9 cellular contexts compared by ENCODE assay signal in genomic region chr9:34651286-34651685, GRCh38. TPM values are rescaled to one million over a fixed set of nuclear protein-coding genes. Genes with fewer than 3 reads are reported as not detected.
DNase-seq lines count a peak whose midpoint lies in the region; ATAC-seq and TF ChIP-seq lines count a peak whose summit lies in the region.
"Had no signal": no experiment of that assay in that cellular context is flagged by ENCODE, and none has a peak within 500 bp of the region (broad histone marks: within the 10 kb centered on the region; RNA-seq: fewer than 3 reads in every experiment).

No MANE protein-coding gene starts in this region.

- DNase-seq in heart right ventricle = no peak
- no peak for DNase-seq in left ventricle myocardium superior
- DNase-seq in epithelial cell of prostate (ENCODE audit: low read depth, low spot score) = no peak
- no peak for DNase-seq in vagina (ENCODE audit: extremely low spot score in 2 of 2)
- DNase-seq in GM10248 (ENCODE audit: extremely low spot score) = no peak
- no peak for DNase-seq in activated CD8-positive, alpha-beta memory T cell treated with anti-CD3 and anti-CD28 coated beads, Interleukin-2, amount 50 U/mL, for 4 hours

- peaks cover 18 to 76% (median 63%) of the 10 kb centered on the region in 9 donors for H3K4me1 ChIP-seq in heart right ventricle
- H3K4me1 ChIP-seq in muscle layer of duodenum (ENCODE audit: control insufficient read depth in 1 of 2, insufficient read depth in 2 of 2, low read length in 2 of 2) = peaks cover 29 to 71% of the 10 kb centered on the region in 2 donors
- H3K4me1 ChIP-seq in vagina = peaks cover 71% of the 10 kb centered on the region

- TF ChIP-seq POLR2A in vagina (IDR thresholded peaks at IDR 0.05) = no peak

- H3K27ac ChIP-seq in heart right ventricle = peak overlapping the region; percentile 18 to 93 (median 82)
- peak overlapping the region; percentile 55 for H3K27ac ChIP-seq in epithelial cell of prostate
- H3K27ac ChIP-seq in muscle layer of duodenum (ENCODE audit: low read length) = peak overlapping the region; percentile 70
- H3K27ac ChIP-seq in vagina = peak overlapping the region; percentile 87
- H3K27ac ChIP-seq: HL-60 had no signal

- 29 to 32% methylated on average over 4 of the region's 4 CpGs for WGBS in heart right ventricle, 2 donors

- intact Hi-C loops in heart right ventricle (cut with DNase I) (no loop called here), left ventricle myocardium superior (cut with micrococcal nuclease) (no loop called here), vagina (cut with DNase I) (no loop called here)

- peaks cover 0 to 31% (median 13%) of the 10 kb centered on the region in 9 donors for H3K36me3 ChIP-seq in heart right ventricle
- peaks cover 15% of the 10 kb centered on the region in 2 donors for H3K36me3 ChIP-seq in muscle layer of duodenum (ENCODE audit: control insufficient read depth in 1 of 2, insufficient read depth in 2 of 2, low read length in 2 of 2)
- H3K36me3 ChIP-seq in vagina = peaks cover 0 to 15% of the 10 kb centered on the region in 2 donors

- H3K27me3 ChIP-seq in heart right ventricle = no peaks in the 10 kb centered on the region
- no peaks in the 10 kb centered on the region for H3K27me3 ChIP-seq in muscle layer of duodenum (ENCODE audit: low read depth, low read length)
- no peaks in the 10 kb centered on the region for H3K27me3 ChIP-seq in vagina

- H3K4me3 ChIP-seq in heart right ventricle (peak overlapping the region in 9 of 10 donors; percentile 30 to 66 (median 55)), muscle layer of duodenum (ENCODE audit: low read depth in 1 of 2, low read length in 2 of 2) (peak overlapping the region; percentile 57 to 65), vagina (peak overlapping the region; percentile 37 to 45)

- CTCF ChIA-PET in GM10248 (lab: Yijun Ruan, JAX) = interaction anchor here (1.0 to 2.6 kb wide), 4 partner anchors 12 to 17 kb away, joined by 3 to 14 read pairs (median 4); no protein-coding TSS in a partner anchor

- POLR2A ChIA-PET in GM10248 (lab: Yijun Ruan, JAX) = no interaction called here

- no peak for TF ChIP-seq CTCF in heart right ventricle (IDR thresholded peaks at IDR 0.05)
- TF ChIP-seq CTCF in vagina (IDR thresholded peaks at IDR 0.05) = no peak
- no peak for TF ChIP-seq CTCF in GM10248 (IDR thresholded peaks at IDR 0.05; ENCODE audit: control extremely low read depth, extremely low read depth, low read depth, missing control alignments)

- H3K9me3 ChIP-seq in heart right ventricle (no peaks in the 10 kb centered on the region), muscle layer of duodenum (ENCODE audit: control insufficient read depth in 1 of 2, low read length in 2 of 2) (no peaks in the 10 kb centered on the region), vagina (no peaks in the 10 kb centered on the region)

- ATAC-seq in heart right ventricle (no peak), left ventricle myocardium superior (no peak), GM19455 (IDR thresholded peaks at IDR 0.05; ENCODE audit: unreplicated experiment) (no peak)

RNA-seq across cellular contexts. Expression of gene IL11RA, which starts 0.7 kb away (rescaled TPM):
- 10 to 100 TPM; 45.2 to 53.7 (median 48.1) TPM for total RNA-seq in heart right ventricle
- 10 to 100 TPM; 26.9 to 30.0 TPM for polyA plus RNA-seq in heart right ventricle
- total RNA-seq in left ventricle myocardium superior = 51.7 TPM
- total RNA-seq in vagina = 30.7 TPM

RNA-seq across cellular contexts. Expression of gene GALT, which starts 4.8 kb away (rescaled TPM):
- total RNA-seq in heart right ventricle (10 to 100 TPM; 34.7 to 65.0 (median 44.2) TPM), left ventricle myocardium superior (61.2 TPM), vagina (52.5 TPM)
- polyA plus RNA-seq in heart right ventricle = 10 to 100 TPM; 20.8 to 82.2 TPM

RNA-seq across cellular contexts. Expression of gene CCL27, which starts 11.2 kb away (rescaled TPM):
- total RNA-seq in heart right ventricle (under 1 TPM in 1 of 10 donors, not detected in 9; 0.44 TPM), left ventricle myocardium superior (not detected), vagina (not detected)
- under 1 TPM in 1 of 2 donors, not detected in 1; 0.45 TPM for polyA plus RNA-seq in heart right ventricle

RNA-seq across cellular contexts. Expression of gene SIGMAR1, which starts 13.7 kb away (rescaled TPM):
- 10 to 100 TPM; 15.8 to 31.7 (median 22.3) TPM for total RNA-seq in heart right ventricle
- 10 to 100 TPM; 23.8 to 54.0 TPM for polyA plus RNA-seq in heart right ventricle
- total RNA-seq in left ventricle myocardium superior = 23.1 TPM
- total RNA-seq in vagina = 79.3 TPM

RNA-seq across cellular contexts. Expression of gene ARID3C, which starts 22.4 kb away (rescaled TPM):
- total RNA-seq in heart right ventricle = not detected
- polyA plus RNA-seq in heart right ventricle = not detected
- not detected for total RNA-seq in left ventricle myocardium superior
- total RNA-seq in vagina = not detected
